In the genomic region with DNA sequence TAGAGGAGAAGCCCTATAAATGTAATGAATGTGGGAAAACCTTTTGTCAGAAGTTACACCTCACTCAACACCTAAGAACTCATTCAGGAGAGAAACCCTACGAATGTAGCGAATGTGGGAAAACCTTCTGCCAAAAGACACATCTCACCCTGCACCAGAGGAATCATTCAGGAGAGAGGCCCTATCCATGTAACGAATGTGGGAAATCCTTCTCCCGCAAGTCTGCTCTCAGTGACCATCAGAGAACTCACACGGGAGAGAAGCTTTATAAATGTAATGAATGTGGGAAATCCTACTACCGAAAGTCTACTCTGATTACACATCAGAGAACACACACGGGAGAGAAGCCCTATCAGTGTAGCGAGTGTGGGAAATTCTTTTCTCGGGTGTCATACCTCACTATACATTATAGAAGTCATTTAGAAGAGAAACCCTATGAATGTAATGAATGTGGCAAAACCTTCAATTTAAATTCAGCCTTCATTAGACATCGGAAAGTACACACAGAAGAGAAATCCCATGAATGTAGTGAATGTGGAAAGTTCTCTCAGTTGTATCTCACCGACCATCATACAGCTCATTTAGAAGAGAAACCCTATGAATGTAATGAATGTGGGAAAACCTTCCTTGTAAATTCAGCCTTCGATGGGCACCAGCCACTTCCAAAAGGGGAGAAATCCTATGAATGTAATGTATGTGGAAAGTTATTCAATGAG, we compare ENCODE assay signal across 15 cellular contexts. TPM values are rescaled to one million over a fixed set of nuclear protein-coding genes. Genes with fewer than 3 reads are reported as not detected.
DNase-seq lines count a peak whose midpoint lies in the region; ATAC-seq and TF ChIP-seq lines count a peak whose summit lies in the region.
"Had no signal": no experiment of that assay in that cellular context is flagged by ENCODE, and none has a peak within 500 bp of the region (broad histone marks: within the 10 kb centered on the region; RNA-seq: fewer than 3 reads in every experiment).

No MANE protein-coding gene starts in this region.

- no peaks in the 10 kb centered on the region for H3K27me3 Mint-ChIP-seq in activated naive CD4-positive, alpha-beta T cell treated with anti-CD3 and anti-CD28 coated beads, Interleukin-2, amount 10 ng/mL, durations not matched to agents 7 days and 5 days
- H3K27me3 Mint-ChIP-seq in type B pancreatic cell: peaks cover 3% of the 10 kb centered on the region
- H3K27me3 Mint-ChIP-seq: brain had no signal

- TF ChIP-seq CTCF in fibroblast of villous mesenchyme (IDR thresholded peaks at IDR 0.05; ENCODE audit: insufficient read depth, low read depth, low read length) (no peak), type B pancreatic cell (conservative IDR thresholded peaks at IDR 0.05) (no peak)

- H3K4me1 Mint-ChIP-seq in activated naive CD4-positive, alpha-beta T cell treated with anti-CD3 and anti-CD28 coated beads, Interleukin-2, amount 10 ng/mL, durations not matched to agents 7 days and 5 days: no peaks in the 10 kb centered on the region
- no peaks in the 10 kb centered on the region for H3K4me1 Mint-ChIP-seq in type B pancreatic cell (ENCODE audit: unreplicated experiment)
- H3K4me1 Mint-ChIP-seq: brain, nephron progenitor cell had no signal

- H3K4me3 ChIP-seq in fibroblast of villous mesenchyme (ENCODE audit: low read depth, low read length): no peak overlapping the region
- H3K4me3 ChIP-seq: uterus had no signal

- ATAC-seq in SK-N-SH treated with all-trans-retinoic acid at 6 μM for 48 hours: no peak
- no peak for ATAC-seq in HG02970 (IDR thresholded peaks at IDR 0.05; ENCODE audit: low FRiP score, unreplicated experiment)

- peaks cover 85% of the 10 kb centered on the region for H3K36me3 Mint-ChIP-seq in activated naive CD4-positive, alpha-beta T cell treated with anti-CD3 and anti-CD28 coated beads, Interleukin-2, amount 10 ng/mL, durations not matched to agents 7 days and 5 days
- H3K36me3 Mint-ChIP-seq in type B pancreatic cell: peaks cover 94% of the 10 kb centered on the region

- H3K4me3 Mint-ChIP-seq in activated naive CD4-positive, alpha-beta T cell treated with anti-CD3 and anti-CD28 coated beads, Interleukin-2, amount 10 ng/mL, durations not matched to agents 7 days and 5 days: peak overlapping the region; percentile 26
- peak overlapping the region; percentile 71 for H3K4me3 Mint-ChIP-seq in type B pancreatic cell
- H3K4me3 Mint-ChIP-seq: brain, nephron progenitor cell had no signal

- no peak for DNase-seq in activated naive CD4-positive, alpha-beta T cell treated with anti-CD3 and anti-CD28 coated beads, Interleukin-2, amount 10 ng/mL, durations not matched to agents 7 days and 5 days
- DNase-seq in activated naive CD4-positive, alpha-beta T cell treated with Interleukin-2 at 50 U/mL for 16 hours: no peak
- DNase-seq in fibroblast of villous mesenchyme (ENCODE audit: low read depth) (peak; percentile 21), type B pancreatic cell (ENCODE audit: extremely low spot score, unreplicated experiment) (no peak), glomerular visceral epithelial cell (ENCODE audit: extremely low spot score) (no peak)
- DNase-seq in NK-92 treated with Interleukin-12 subunit alpha and Interleukin-12 subunit beta, amount 100 ng/mL, for 24 hours (lab: John Stamatoyannopoulos, UW): no peak
- DNase-seq: GDM1; KG1; nephron progenitor cell; stimulated activated CD4-positive, alpha-beta T cell treated with anti-CD3 and anti-CD28 coated beads, Interleukin-12 subunit alpha, Interleukin-12 subunit beta, amount 100 ng/mL, for 4 hours; T-helper 9 cell; uterus had no signal

- H3K27ac Mint-ChIP-seq in activated naive CD4-positive, alpha-beta T cell treated with anti-CD3 and anti-CD28 coated beads, Interleukin-2, amount 10 ng/mL, durations not matched to agents 7 days and 5 days: no peak overlapping the region
- peak overlapping the region; percentile 25 for H3K27ac Mint-ChIP-seq in type B pancreatic cell
- H3K27ac Mint-ChIP-seq: brain, nephron progenitor cell had no signal

- CTCF ChIA-PET in activated naive CD4-positive, alpha-beta T cell treated with anti-CD3 and anti-CD28 coated beads, Interleukin-2, amount 10 ng/mL, durations not matched to agents 7 days and 5 days (lab: Charles Lee): no interaction called here

- peaks cover 92% of the 10 kb centered on the region for H3K9me3 Mint-ChIP-seq in activated naive CD4-positive, alpha-beta T cell treated with anti-CD3 and anti-CD28 coated beads, Interleukin-2, amount 10 ng/mL, durations not matched to agents 7 days and 5 days
- peaks cover 56% of the 10 kb centered on the region for H3K9me3 Mint-ChIP-seq in type B pancreatic cell

TF ChIP-seq in SK-N-SH treated with all-trans-retinoic acid at 6 μM for 48 hours, 23 proteins besides CTCF, POLR2A, EP300 and RAD21:
- TF ChIP-seq TCF4 (CRISPR knock-in tag; IDR thresholded peaks at IDR 0.05; ENCODE audit: borderline replicate concordance) (no peak), ZFP3 (CRISPR knock-in tag; IDR thresholded peaks at IDR 0.05) (0 out of 2 replicates have a peak, but pooled peaks have one; percentile 58), RARB (CRISPR knock-in tag; IDR thresholded peaks at IDR 0.05) (no peak)
- TF ChIP-seq, protein P1, sequence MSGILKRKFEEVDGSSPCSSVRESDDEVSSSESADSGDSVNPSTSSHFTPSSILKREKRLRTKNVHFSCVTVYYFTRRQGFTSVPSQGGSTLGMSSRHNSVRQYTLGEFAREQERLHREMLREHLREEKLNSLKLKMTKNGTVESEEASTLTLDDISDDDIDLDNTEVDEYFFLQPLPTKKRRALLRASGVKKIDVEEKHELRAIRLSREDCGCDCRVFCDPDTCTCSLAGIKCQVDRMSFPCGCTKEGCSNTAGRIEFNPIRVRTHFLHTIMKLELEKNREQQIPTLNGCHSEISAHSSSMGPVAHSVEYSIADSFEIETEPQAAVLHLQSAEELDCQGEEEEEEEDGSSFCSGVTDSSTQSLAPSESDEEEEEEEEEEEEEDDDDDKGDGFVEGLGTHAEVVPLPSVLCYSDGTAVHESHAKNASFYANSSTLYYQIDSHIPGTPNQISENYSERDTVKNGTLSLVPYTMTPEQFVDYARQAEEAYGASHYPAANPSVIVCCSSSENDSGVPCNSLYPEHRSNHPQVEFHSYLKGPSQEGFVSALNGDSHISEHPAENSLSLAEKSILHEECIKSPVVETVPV (CRISPR knock-in tag; IDR thresholded peaks at IDR 0.05): no peak

RNA-seq across cellular contexts. Expression of a gene that starts 18.9 kb away (rescaled TPM):
- total RNA-seq in fibroblast of villous mesenchyme (9.0 and 12.1 TPM in 2 replicates), type B pancreatic cell (ENCODE audit: low replicate concordance) (15.5 and 15.9 TPM in 2 replicates)
